ENCODE assay signal across 1 cellular context in genomic region chr6:144886682-144887081, GRCh38.
TF ChIP-seq lines count a peak whose summit lies in the region.

No MANE protein-coding gene starts in this region.

TF ChIP-seq in K562, 482 proteins besides CTCF, POLR2A, EP300 and RAD21 (continued from another document and continues in another):
- TF ChIP-seq STAT5A (IDR thresholded peaks at IDR 0.05; ENCODE audit: borderline replicate concordance, low read length) (peak; percentile 98), THRB (CRISPR knock-in tag; conservative IDR thresholded peaks at IDR 0.05) (peak; percentile 73; the same call in 1 of the 2 replicates), PURB (CRISPR knock-in tag; IDR thresholded peaks at IDR 0.05; ENCODE audit: low read depth) (no peak), GATAD2A (IDR thresholded peaks at IDR 0.05) (peak; percentile 26; the same call in 1 of the 2 replicates), NCOA2 (IDR thresholded peaks at IDR 0.05; ENCODE audit: partially characterized antibody in 2 of 2) (peak; percentile 49 to 65), NR3C1 (CRISPR knock-in tag; IDR thresholded peaks at IDR 0.05) (no peak), ZNF140 (CRISPR knock-in tag; IDR thresholded peaks at IDR 0.05) (no peak), MLX (CRISPR knock-in tag; conservative IDR thresholded peaks at IDR 0.05) (no peak), BRD4 (IDR thresholded peaks at IDR 0.05) (no peak), CSDE1 (IDR thresholded peaks at IDR 0.05) (no peak), BHLHE40 (IDR thresholded peaks at IDR 0.05; ENCODE audit: low read length) (peak; percentile 80; the same call in 1 of the 2 replicates), ATF7 (IDR thresholded peaks at IDR 0.05) (peak; percentile 71; the same call in 1 of the 2 replicates), ZNF766 (CRISPR knock-in tag; conservative IDR thresholded peaks at IDR 0.05) (peak; percentile 92), VEZF1 (CRISPR knock-in tag; IDR thresholded peaks at IDR 0.05) (peak; percentile 70; the same call in 1 of the 2 replicates), NUFIP1 (IDR thresholded peaks at IDR 0.05; ENCODE audit: partially characterized antibody) (no peak), TARDBP (IDR thresholded peaks at IDR 0.05) (peak; percentile 96), HDAC3 (IDR thresholded peaks at IDR 0.05; ENCODE audit: borderline replicate concordance, partially characterized antibody) (peak; percentile 97), TCF3 (CRISPR knock-in tag; IDR thresholded peaks at IDR 0.05) (peak; percentile 99), ZNF318 (IDR thresholded peaks at IDR 0.05; ENCODE audit: borderline replicate concordance in 1 of 2, low read depth in 1 of 2) (peak in 1 of 2 experiments; percentile 72; a peak in 1 of 4 replicates), FOXA3 (CRISPR knock-in tag; conservative IDR thresholded peaks at IDR 0.05 in 1 of 2, IDR thresholded peaks at IDR 0.05 in 1 of 2) (no peak), ZNF143 (CRISPR knock-in tag; IDR thresholded peaks at IDR 0.05) (no peak), ZNF384 (IDR thresholded peaks at IDR 0.05; ENCODE audit: low read depth, low read length) (peak; percentile 74), HMGN3 (IDR thresholded peaks at IDR 0.05; ENCODE audit: borderline replicate concordance, extremely low read depth, insufficient read length, low read depth, low read length) (peak; percentile 81), BCOR (IDR thresholded peaks at IDR 0.05) (peak; percentile 82), POLR2AphosphoS5 (IDR thresholded peaks at IDR 0.05; ENCODE audit: control insufficient read depth, insufficient read depth, low read depth, low read length) (peak; percentile 99), MXI1 (IDR thresholded peaks at IDR 0.05; ENCODE audit: low read depth, low read length) (peak; percentile 83; the same call in 1 of the 2 replicates), ZNF274 (IDR thresholded peaks at IDR 0.05; ENCODE audit: borderline replicate concordance, low read depth, low read length) (peak; percentile 69; the same call in 1 of the 2 replicates), FOS (IDR thresholded peaks at IDR 0.05; ENCODE audit: extremely low read depth, insufficient read length) (no peak), CBFA2T3 (IDR thresholded peaks at IDR 0.05) (peak; percentile 99), C11orf30 (IDR thresholded peaks at IDR 0.05; ENCODE audit: low read depth) (peak; percentile 86), ESRRA (IDR thresholded peaks at IDR 0.05; ENCODE audit: borderline replicate concordance, low read depth) (peak; percentile 76; the same call in 1 of the 2 replicates), ZNF165 (CRISPR knock-in tag; IDR thresholded peaks at IDR 0.05; ENCODE audit: borderline replicate concordance) (no peak), HCFC1 (IDR thresholded peaks at IDR 0.05; ENCODE audit: low read depth, low read length) (no peak), MIER1 (IDR thresholded peaks at IDR 0.05; ENCODE audit: low read depth) (no peak), CHAMP1 (IDR thresholded peaks at IDR 0.05) (peak; percentile 96), ZNF583 (CRISPR knock-in tag; IDR thresholded peaks at IDR 0.05) (no peak), ZNF282 (CRISPR knock-in tag; IDR thresholded peaks at IDR 0.05) (no peak), DEAF1 (CRISPR knock-in tag; IDR thresholded peaks at IDR 0.05) (no peak), CTBP1 (IDR thresholded peaks at IDR 0.05; ENCODE audit: borderline replicate concordance) (peak; percentile 19; the same call in 1 of the 2 replicates), AFF1 (IDR thresholded peaks at IDR 0.05; ENCODE audit: low read depth in 1 of 2, partially characterized antibody in 2 of 2) (peak; percentile 57 to 94), ZNF146 (CRISPR knock-in tag; IDR thresholded peaks at IDR 0.05; ENCODE audit: unreplicated experiment) (no peak), GTF2A2 (tag; IDR thresholded peaks at IDR 0.05) (no peak), SRSF7 (optimal IDR thresholded peaks at IDR 0.05; ENCODE audit: low read depth, low read length) (no peak), ILF3 (IDR thresholded peaks at IDR 0.05; ENCODE audit: borderline replicate concordance) (peak; percentile 63; the same call in 1 of the 2 replicates), CBX5 (IDR thresholded peaks at IDR 0.05; ENCODE audit: borderline replicate concordance, low read depth) (no peak), KLF16 (IDR thresholded peaks at IDR 0.05) (peak; percentile 99), GABPA (tag; conservative IDR thresholded peaks at IDR 0.05; ENCODE audit: low read depth) (no peak), ZFP30 (CRISPR knock-in tag; IDR thresholded peaks at IDR 0.05; ENCODE audit: borderline replicate concordance) (no peak), FOXJ3 (CRISPR knock-in tag; IDR thresholded peaks at IDR 0.05) (no peak)
